Comparison of ENCODE assay signal across 11 cellular contexts in genomic region chr13:34087791-34088190, GRCh38.
"Had no signal": no experiment of that assay in that cellular context is flagged by ENCODE, and none has a peak within 500 bp of the region (broad histone marks: within the 10 kb centered on the region; RNA-seq: fewer than 3 reads in every experiment).

No MANE protein-coding gene starts in this region.

- H3K4me1 ChIP-seq: HAP-1 had no signal

- H3K4me3 ChIP-seq: GM23248, GM23338, HAP-1 had no signal

- H3K27ac ChIP-seq: GM23248 had no signal

- H3K36me3 ChIP-seq: HAP-1 had no signal

- ATAC-seq: GM23338, HCT116 had no signal

- DNase-seq: GM23248, GOT3, H7, H9, HCEC 1CT, HFFc6 had no signal

- FAIRE-seq: H1, H54 had no signal

- H3K4me2 ChIP-seq: GM23338 had no signal
